Comparison of ENCODE assay signal across 8 cellular contexts in genomic region chr12:15322164-15323054, GRCh38. TPM values are rescaled to one million over a fixed set of nuclear protein-coding genes. Genes with fewer than 3 reads are reported as not detected.
A peak's percentile ranks its signal among the peaks of the same experiment; 100 is the strongest.
DNase-seq lines count a peak whose midpoint lies in the region; ATAC-seq and TF ChIP-seq lines count a peak whose summit lies in the region.

PTPRO (plus strand) TSS chr12:15322508.

- no peak within 1 kb of the TSS for H3K27ac Mint-ChIP-seq in activated B cell treated with CpG ODN at 0.5 μM for 24 hours
- no peak within 1 kb of the TSS for H3K27ac Mint-ChIP-seq in stimulated activated memory B cell treated with anti-CD40 and anti-IgM and Interleukin-4, amounts not matched to agents 10 μg/mL and 1 μg/mL and 100 μg/mL, for 72 hours

- intact Hi-C loops in heart left ventricle (cut with DNase I), result no loop called here
- intact Hi-C loops in Right ventricle myocardium superior (cut with DNase I), result no loop called here
- intact Hi-C loops in activated B cell treated with CpG ODN at 0.5 μM for 24 hours (cut with micrococcal nuclease), result no loop called here

- POLR2A ChIA-PET in activated B cell treated with CpG ODN at 0.5 μM for 24 hours (lab: Charles Lee), result no interaction called here

- H3K36me3 ChIP-seq in heart left ventricle, result no peaks in the 10 kb centered on the region
- H3K36me3 ChIP-seq in iPS-15b (ENCODE audit: control insufficient read depth, insufficient read depth, low read length), result no peaks in the 10 kb centered on the region

- DNase-seq in heart left ventricle (no peak), Right ventricle myocardium superior (no peak), activated B cell treated with CpG ODN at 0.5 μM for 24 hours (no peak), HuH-7.5 (ENCODE audit: low spot score) (no peak)
- DNase-seq in stimulated activated naive CD4-positive, alpha-beta T cell (lab: John Stamatoyannopoulos, UW), result no peak
- no peak for DNase-seq in activated naive CD4-positive, alpha-beta T cell treated with Interleukin-2 at 50 U/mL for 16 hours

- H3K27me3 ChIP-seq in heart left ventricle (peaks cover 10 to 75% (median 27%) of the 10 kb centered on the region in 9 donors), iPS-15b (ENCODE audit: control insufficient read depth, insufficient read depth, low read length) (peaks cover 16% of the 10 kb centered on the region)

- TF ChIP-seq POLR2A in heart left ventricle (IDR thresholded peaks at IDR 0.05), result no peak

- H3K27me3 Mint-ChIP-seq in activated B cell treated with CpG ODN at 0.5 μM for 24 hours, result peaks cover 31% of the 10 kb centered on the region
- H3K27me3 Mint-ChIP-seq in stimulated activated memory B cell treated with anti-CD40 and anti-IgM and Interleukin-4, amounts not matched to agents 10 μg/mL and 1 μg/mL and 100 μg/mL, for 72 hours, result peaks cover 55% of the 10 kb centered on the region

- WGBS in heart left ventricle, 4 donors, result 1% methylated on average over 38 to 69 of the region's 69 CpGs

- no peak within 1 kb of the TSS for H3K4me3 Mint-ChIP-seq in activated B cell treated with CpG ODN at 0.5 μM for 24 hours
- no peak within 1 kb of the TSS for H3K4me3 Mint-ChIP-seq in stimulated activated memory B cell treated with anti-CD40 and anti-IgM and Interleukin-4, amounts not matched to agents 10 μg/mL and 1 μg/mL and 100 μg/mL, for 72 hours

- H3K4me1 ChIP-seq in heart left ventricle (peaks cover 0 to 13% (median 0%) of the 10 kb centered on the region in 12 donors), iPS-15b (ENCODE audit: control insufficient read depth, insufficient read depth, low read length) (peaks cover 5% of the 10 kb centered on the region)

- TF ChIP-seq CTCF in heart left ventricle (IDR thresholded peaks at IDR 0.05) (no peak), activated B cell treated with CpG ODN at 0.5 μM for 24 hours (IDR thresholded peaks at IDR 0.05) (no peak)

- H3K4me3 ChIP-seq in heart left ventricle (peak within 1 kb of the TSS; percentile 16 to 52 (median 30)), iPS-15b (ENCODE audit: low read depth, low read length) (peak within 1 kb of the TSS; percentile 72)

- H3K9ac ChIP-seq in iPS-15b (ENCODE audit: low read depth, low read length), result no peak within 1 kb of the TSS

- no peaks in the 10 kb centered on the region for H3K9me3 ChIP-seq in heart left ventricle
- no peaks in the 10 kb centered on the region for H3K9me3 ChIP-seq in iPS-15b (ENCODE audit: control insufficient read depth, insufficient read depth, low read length)

- H3K9me3 Mint-ChIP-seq in activated B cell treated with CpG ODN at 0.5 μM for 24 hours, result no peaks in the 10 kb centered on the region
- no peaks in the 10 kb centered on the region for H3K9me3 Mint-ChIP-seq in stimulated activated memory B cell treated with anti-CD40 and anti-IgM and Interleukin-4, amounts not matched to agents 10 μg/mL and 1 μg/mL and 100 μg/mL, for 72 hours

- H3K27ac ChIP-seq in heart left ventricle, result no peak within 1 kb of the TSS

- H3K4me1 Mint-ChIP-seq in activated B cell treated with CpG ODN at 0.5 μM for 24 hours, result peaks cover 4% of the 10 kb centered on the region
- H3K4me1 Mint-ChIP-seq in stimulated activated memory B cell treated with anti-CD40 and anti-IgM and Interleukin-4, amounts not matched to agents 10 μg/mL and 1 μg/mL and 100 μg/mL, for 72 hours, result no peaks in the 10 kb centered on the region

- CTCF ChIA-PET in activated B cell treated with CpG ODN at 0.5 μM for 24 hours (lab: Charles Lee), result no interaction called here

- ATAC-seq in heart left ventricle, result no peak
- ATAC-seq in Right ventricle myocardium superior (ENCODE audit: poor library complexity), result no peak
- ATAC-seq in activated B cell treated with CpG ODN at 0.5 μM for 24 hours (ENCODE audit: low read depth), result no peak
- ATAC-seq in stimulated activated memory B cell treated with anti-CD40 and anti-IgM and Interleukin-4, amounts not matched to agents 10 μg/mL and 1 μg/mL and 100 μg/mL, for 72 hours, result peak; percentile 36

- no peaks in the 10 kb centered on the region for H3K36me3 Mint-ChIP-seq in activated B cell treated with CpG ODN at 0.5 μM for 24 hours (ENCODE audit: low read depth)
- H3K36me3 Mint-ChIP-seq in stimulated activated memory B cell treated with anti-CD40 and anti-IgM and Interleukin-4, amounts not matched to agents 10 μg/mL and 1 μg/mL and 100 μg/mL, for 72 hours, result no peaks in the 10 kb centered on the region

RNA-seq across cellular contexts. Expression of gene PTPRO, which starts in this region (rescaled TPM):
- total RNA-seq in heart left ventricle, result 1 to 10 TPM in 2 of 9 donors, under 1 TPM in 7; 0.20 to 9.3 (median 0.62) TPM
- under 1 TPM; 0.27 to 0.33 TPM for polyA plus RNA-seq in heart left ventricle
- 0.91 TPM for total RNA-seq in Right ventricle myocardium superior
- total RNA-seq in activated B cell treated with CpG ODN at 0.5 μM for 24 hours, result 20.0 and 23.9 TPM in 2 replicates
